Comparison of ENCODE assay signal across 8 cellular contexts in the genomic region with DNA sequence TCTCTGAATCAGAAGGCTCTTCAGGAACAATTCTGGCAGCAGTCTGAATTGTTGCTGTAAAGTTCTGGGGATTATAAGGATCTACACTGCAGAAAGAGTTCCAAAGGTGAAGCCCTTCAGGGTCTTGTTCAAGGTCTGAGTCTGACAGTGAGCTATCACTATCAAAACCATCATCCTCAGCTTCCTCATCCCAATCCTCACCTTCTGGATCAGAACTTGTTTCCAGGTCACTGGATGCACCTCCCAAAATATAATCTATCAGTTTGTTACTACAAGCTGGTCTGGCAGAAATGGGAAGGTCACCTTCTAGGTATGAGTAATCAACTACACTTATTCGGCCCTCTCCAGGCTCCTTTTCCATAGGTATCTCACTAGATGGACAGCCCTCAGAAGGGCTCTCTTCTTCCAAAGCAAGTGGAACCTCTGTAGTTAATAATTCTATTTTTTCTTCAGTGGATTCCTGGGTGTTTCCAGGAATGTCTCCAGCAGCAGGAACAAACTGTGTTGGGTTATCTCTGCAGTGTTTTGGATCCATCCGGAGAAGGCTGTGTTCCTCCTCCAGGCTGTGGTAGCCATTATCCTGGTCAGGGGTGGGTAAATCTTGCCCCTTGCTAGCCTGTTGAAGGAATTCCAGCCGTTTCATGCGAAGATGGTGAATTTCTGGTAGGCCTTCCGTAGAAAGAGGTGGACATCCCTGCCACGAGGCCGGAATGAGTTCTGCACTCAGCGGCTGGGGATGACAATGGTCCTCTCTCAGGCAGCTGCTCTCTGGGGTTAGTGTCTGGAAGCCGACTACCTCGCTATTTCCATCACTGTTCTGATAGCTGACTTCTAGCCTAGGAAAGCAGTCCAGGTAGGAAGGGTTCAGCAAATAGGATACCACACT. TPM values are rescaled to one million over a fixed set of nuclear protein-coding genes. Genes with fewer than 3 reads are reported as not detected.
DNase-seq lines count a peak whose midpoint lies in the region; ATAC-seq and TF ChIP-seq lines count a peak whose summit lies in the region.

No MANE protein-coding gene starts in this region.

- 0 to 1% (median 0%) methylated on average over 10 of the region's 10 CpGs for WGBS in heart left ventricle, 4 donors

- no peaks in the 10 kb centered on the region for H3K9me3 ChIP-seq in heart left ventricle
- H3K9me3 ChIP-seq in lower lobe of right lung, result no peaks in the 10 kb centered on the region
- no peaks in the 10 kb centered on the region for H3K9me3 ChIP-seq in vagina

- ATAC-seq in heart left ventricle, result no peak
- no peak for ATAC-seq in Right ventricle myocardium superior (ENCODE audit: poor library complexity)
- ATAC-seq in lower lobe of right lung, result peak in 1 of 2 donors; percentile 0

- peaks cover 0 to 25% (median 13%) of the 10 kb centered on the region in 9 donors for H3K36me3 ChIP-seq in heart left ventricle
- H3K36me3 ChIP-seq in lower lobe of right lung, result peaks cover 14% of the 10 kb centered on the region
- H3K36me3 ChIP-seq in vagina, result peaks cover 0 to 8% of the 10 kb centered on the region in 2 donors

- in situ Hi-C loops in astrocyte of the spinal cord (cut with HindIII; ENCODE audit: low sequenced_read_pairs), result no loop called here

- H3K27ac ChIP-seq in heart left ventricle (peak overlapping the region; percentile 92 to 100 (median 99)), lower lobe of right lung (peak overlapping the region; percentile 99), vagina (peak overlapping the region; percentile 99)

- no peak for DNase-seq in heart left ventricle
- no peak for DNase-seq in Right ventricle myocardium superior
- no peak for DNase-seq in astrocyte of the spinal cord (ENCODE audit: low read depth, low spot score)
- DNase-seq in lower lobe of right lung, result no peak
- peak in 1 of 2 donors; percentile 86 for DNase-seq in vagina (ENCODE audit: extremely low spot score in 2 of 2)
- DNase-seq in activated gamma-delta T cell treated with Interleukin-2 at 50 U/mL for 16 hours, result no peak
- DNase-seq in NOMO-1 treated with dmso at 0.1 percent for 144 hours (lab: John Stamatoyannopoulos, UW; ENCODE audit: unreplicated experiment), result no peak
- DNase-seq in hippocampal formation (lab: John Stamatoyannopoulos, UW), result no peak

- H3K4me1 ChIP-seq in heart left ventricle (peaks cover 0 to 47% (median 21%) of the 10 kb centered on the region in 12 donors), lower lobe of right lung (peaks cover 35% of the 10 kb centered on the region), vagina (peaks cover 60% of the 10 kb centered on the region)

- TF ChIP-seq POLR2A in heart left ventricle (IDR thresholded peaks at IDR 0.05) (no peak), vagina (IDR thresholded peaks at IDR 0.05) (no peak)

- no peaks in the 10 kb centered on the region for H3K27me3 ChIP-seq in heart left ventricle
- H3K27me3 ChIP-seq in lower lobe of right lung (ENCODE audit: low read depth), result no peaks in the 10 kb centered on the region
- no peaks in the 10 kb centered on the region for H3K27me3 ChIP-seq in vagina

- intact Hi-C loops in heart left ventricle (cut with DNase I), result loop anchor here in 2 of 10 donors (10.0 kb wide), 2 partner anchors 545 to 555 kb away; partner anchors contain the start of gene SNRPE (in 1 of the 2)
- intact Hi-C loops in Right ventricle myocardium superior (cut with DNase I), result no loop called here
- intact Hi-C loops in lower lobe of right lung (cut with DNase I), result no loop called here
- intact Hi-C loops in vagina (cut with DNase I), result no loop called here

- TF ChIP-seq CTCF in heart left ventricle (IDR thresholded peaks at IDR 0.05), result no peak
- TF ChIP-seq CTCF in astrocyte of the spinal cord (IDR thresholded peaks at IDR 0.05; ENCODE audit: low read depth, low read length), result no peak
- TF ChIP-seq CTCF in lower lobe of right lung (IDR thresholded peaks at IDR 0.05), result no peak
- no peak for TF ChIP-seq CTCF in vagina (IDR thresholded peaks at IDR 0.05)

- H3K4me3 ChIP-seq in heart left ventricle (peak overlapping the region; percentile 69 to 98 (median 92)), astrocyte of the spinal cord (ENCODE audit: low read depth, low read length) (peak overlapping the region; percentile 78), lower lobe of right lung (peak overlapping the region; percentile 88), vagina (peak overlapping the region; percentile 82 to 98)

RNA-seq across cellular contexts. Expression of gene PPP1R15B, which starts 1.5 kb away (rescaled TPM):
- total RNA-seq in heart left ventricle (10 to 100 TPM; 15.8 to 29.8 (median 25.9) TPM), Right ventricle myocardium superior (19.7 TPM), lower lobe of right lung (45.3 TPM), vagina (42.0 TPM)
- polyA plus RNA-seq in heart left ventricle, result 10 to 100 TPM in 1 of 2 donors, 1 to 10 TPM in 1; 8.1 to 27.9 TPM

RNA-seq across cellular contexts. Expression of gene PLEKHA6, which starts 50.4 kb away (rescaled TPM):
- total RNA-seq in heart left ventricle (10 to 100 TPM in 7 of 9 donors, 1 to 10 TPM in 2; 9.1 to 33.2 (median 20.1) TPM), Right ventricle myocardium superior (20.0 TPM), lower lobe of right lung (7.6 TPM), vagina (15.0 TPM)
- 10 to 100 TPM in 1 of 2 donors, 1 to 10 TPM in 1; 5.2 to 12.8 TPM for polyA plus RNA-seq in heart left ventricle
